19 cellular contexts compared by ENCODE assay signal in the genomic region with DNA sequence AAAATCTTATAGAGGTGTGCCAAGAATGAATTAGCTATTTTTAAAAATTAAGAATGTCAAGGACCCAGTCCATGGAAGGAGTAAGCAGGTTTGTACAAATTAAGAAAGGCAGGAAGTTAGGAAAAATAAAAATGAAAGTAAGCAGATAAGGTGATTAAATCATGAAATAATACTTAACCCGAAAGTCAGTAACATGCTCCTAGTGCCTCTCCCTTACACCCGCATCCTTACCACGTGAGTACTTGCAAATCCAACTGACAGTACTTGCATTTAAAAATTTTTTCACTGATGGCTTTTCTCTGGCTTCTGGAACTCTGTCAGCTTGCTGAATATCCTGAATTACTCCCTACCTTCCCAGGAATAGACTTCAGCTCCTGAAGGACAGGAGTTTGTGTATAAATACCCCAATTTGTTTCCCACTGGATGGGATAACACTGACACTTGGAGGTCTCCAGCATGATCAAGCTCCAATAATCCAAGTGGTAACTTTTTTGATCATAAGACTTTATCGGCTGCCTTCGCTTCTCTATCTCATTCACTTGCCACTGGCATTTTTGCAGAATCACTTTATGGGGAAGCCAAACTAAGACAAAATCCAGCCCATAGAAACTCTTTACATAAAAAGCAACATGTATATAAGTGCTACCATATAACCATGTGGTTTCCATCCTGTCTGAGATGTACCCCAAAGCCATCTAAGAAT. TPM values are rescaled to one million over a fixed set of nuclear protein-coding genes. Genes with fewer than 3 reads are reported as not detected.
DNase-seq lines count a peak whose midpoint lies in the region; ATAC-seq and TF ChIP-seq lines count a peak whose summit lies in the region.
"Had no signal": no experiment of that assay in that cellular context is flagged by ENCODE, and none has a peak within 500 bp of the region (broad histone marks: within the 10 kb centered on the region; RNA-seq: fewer than 3 reads in every experiment).

No MANE protein-coding gene starts in this region.

- ATAC-seq in CD4-positive, CD25-positive, alpha-beta regulatory T cell (ENCODE audit: low read depth in 2 of 2), result no peak
- ATAC-seq in activated T-helper 17 cell treated with anti-CD3 and anti-CD28 coated beads, Interleukin-2, amount 50 U/mL, for 72 hours (replicated peaks), result no peak
- no peak for ATAC-seq in GM21723 (IDR thresholded peaks at IDR 0.05; ENCODE audit: unreplicated experiment)

- intact Hi-C loops in left ventricle myocardium inferior (cut with micrococcal nuclease), result no loop called here

- H3K9me3 ChIP-seq in CD4-positive, CD25-positive, alpha-beta regulatory T cell (ENCODE audit: control insufficient read depth in 2 of 2, low read length in 2 of 2), result no peaks in the 10 kb centered on the region
- H3K9me3 ChIP-seq in CD8-positive, alpha-beta memory T cell (ENCODE audit: low read length), result no peaks in the 10 kb centered on the region
- H3K9me3 ChIP-seq in left ventricle myocardium inferior (replicated peaks), result no peaks in the 10 kb centered on the region
- H3K9me3 ChIP-seq: colonic mucosa, stomach, upper lobe of left lung had no signal

- no peaks in the 10 kb centered on the region for H3K9me3 Mint-ChIP-seq in CD4-positive, CD25-positive, alpha-beta regulatory T cell
- no peaks in the 10 kb centered on the region for H3K9me3 Mint-ChIP-seq in CD8-positive, alpha-beta memory T cell
- H3K9me3 Mint-ChIP-seq in activated T-helper 17 cell treated with anti-CD3 and anti-CD28 coated beads, Interleukin-2, amount 50 U/mL, for 72 hours, result no peaks in the 10 kb centered on the region
- H3K9me3 Mint-ChIP-seq in immature natural killer cell, result no peaks in the 10 kb centered on the region
- H3K9me3 Mint-ChIP-seq: activated naive CD8-positive, alpha-beta T cell treated with anti-CD3 and anti-CD28 coated beads, Interleukin-2, amount 10 ng/mL, durations not matched to agents 7 days and 5 days; H9; T-helper 2 cell treated with Interferon-gamma antibody and Interleukin-4, amounts not matched to agents 5 μg/mL and 100 μg/mL, for 36 hours had no signal

- no peaks in the 10 kb centered on the region for H3K27me3 Mint-ChIP-seq in CD4-positive, CD25-positive, alpha-beta regulatory T cell
- H3K27me3 Mint-ChIP-seq in CD8-positive, alpha-beta memory T cell, result no peaks in the 10 kb centered on the region
- H3K27me3 Mint-ChIP-seq in activated T-helper 17 cell treated with anti-CD3 and anti-CD28 coated beads, Interleukin-2, amount 50 U/mL, for 72 hours, result no peaks in the 10 kb centered on the region
- peaks cover 0 to 3% (median 2%) of the 10 kb centered on the region in 3 donors for H3K27me3 Mint-ChIP-seq in immature natural killer cell (ENCODE audit: low read depth in 3 of 3)
- H3K27me3 Mint-ChIP-seq: activated naive CD8-positive, alpha-beta T cell treated with anti-CD3 and anti-CD28 coated beads, Interleukin-2, amount 10 ng/mL, durations not matched to agents 7 days and 5 days had no signal

- H3K4me1 Mint-ChIP-seq in CD4-positive, CD25-positive, alpha-beta regulatory T cell, result peaks cover 9 to 36% (median 17%) of the 10 kb centered on the region in 4 donors
- H3K4me1 Mint-ChIP-seq in CD8-positive, alpha-beta memory T cell, result peaks cover 14 to 47% (median 46%) of the 10 kb centered on the region in 3 donors
- H3K4me1 Mint-ChIP-seq in activated T-helper 17 cell treated with anti-CD3 and anti-CD28 coated beads, Interleukin-2, amount 50 U/mL, for 72 hours, result peaks cover 21% of the 10 kb centered on the region
- peaks cover 3 to 16% of the 10 kb centered on the region in 2 donors for H3K4me1 Mint-ChIP-seq in immature natural killer cell
- H3K4me1 Mint-ChIP-seq: H9 had no signal

- no peak for TF ChIP-seq CTCF in left ventricle myocardium inferior (IDR thresholded peaks at IDR 0.05; ENCODE audit: borderline replicate concordance)

- no peak overlapping the region for H3K4me3 Mint-ChIP-seq in CD4-positive, CD25-positive, alpha-beta regulatory T cell
- peak overlapping the region in 1 of 7 donors; percentile 3 for H3K4me3 Mint-ChIP-seq in CD8-positive, alpha-beta memory T cell
- H3K4me3 Mint-ChIP-seq in activated T-helper 17 cell treated with anti-CD3 and anti-CD28 coated beads, Interleukin-2, amount 50 U/mL, for 72 hours, result peak overlapping the region; percentile 35
- H3K4me3 Mint-ChIP-seq in immature natural killer cell, result no peak overlapping the region
- H3K4me3 Mint-ChIP-seq: activated naive CD8-positive, alpha-beta T cell treated with anti-CD3 and anti-CD28 coated beads, Interleukin-2, amount 10 ng/mL, durations not matched to agents 7 days and 5 days; H9; T-helper 2 cell treated with Interferon-gamma antibody and Interleukin-4, amounts not matched to agents 5 μg/mL and 100 μg/mL, for 36 hours had no signal

- H3K27me3 ChIP-seq in CD4-positive, CD25-positive, alpha-beta regulatory T cell (ENCODE audit: control insufficient read depth, insufficient read depth, low read length), result no peaks in the 10 kb centered on the region
- H3K27me3 ChIP-seq in CD8-positive, alpha-beta memory T cell (ENCODE audit: insufficient read depth, low read length, poor library complexity, severe bottlenecking), result no peaks in the 10 kb centered on the region
- H3K27me3 ChIP-seq in left ventricle myocardium inferior (ENCODE audit: low read depth), result no peaks in the 10 kb centered on the region
- H3K27me3 ChIP-seq: brain microvascular endothelial cell, colonic mucosa, stomach, upper lobe of left lung had no signal

- H3K4me3 ChIP-seq in CD4-positive, CD25-positive, alpha-beta regulatory T cell (ENCODE audit: low read depth, low read length), result no peak overlapping the region
- H3K4me3 ChIP-seq in CD8-positive, alpha-beta memory T cell (ENCODE audit: low read length), result no peak overlapping the region
- H3K4me3 ChIP-seq in left ventricle myocardium inferior, result no peak overlapping the region
- H3K4me3 ChIP-seq: colonic mucosa, PC-9, stomach, upper lobe of left lung had no signal

- POLR2A ChIA-PET in CD8-positive, alpha-beta memory T cell (lab: Charles Lee), result no interaction called here

- H3K36me3 Mint-ChIP-seq in CD4-positive, CD25-positive, alpha-beta regulatory T cell, result peaks cover 54% of the 10 kb centered on the region
- peaks cover 5 to 82% (median 25%) of the 10 kb centered on the region in 3 donors for H3K36me3 Mint-ChIP-seq in CD8-positive, alpha-beta memory T cell
- peaks cover 88% of the 10 kb centered on the region for H3K36me3 Mint-ChIP-seq in activated T-helper 17 cell treated with anti-CD3 and anti-CD28 coated beads, Interleukin-2, amount 50 U/mL, for 72 hours (ENCODE audit: low read depth)
- peaks cover 11 to 56% (median 42%) of the 10 kb centered on the region in 3 donors for H3K36me3 Mint-ChIP-seq in immature natural killer cell

- H3K27ac Mint-ChIP-seq in CD4-positive, CD25-positive, alpha-beta regulatory T cell, result peak overlapping the region in 2 of 3 donors; percentile 20 to 78
- H3K27ac Mint-ChIP-seq in CD8-positive, alpha-beta memory T cell, result peak overlapping the region in 5 of 8 donors; percentile 8 to 78 (median 50)
- peak overlapping the region; percentile 31 for H3K27ac Mint-ChIP-seq in activated T-helper 17 cell treated with anti-CD3 and anti-CD28 coated beads, Interleukin-2, amount 50 U/mL, for 72 hours
- peak overlapping the region in 5 of 6 donors; percentile 5 to 79 (median 46) for H3K27ac Mint-ChIP-seq in immature natural killer cell
- H3K27ac Mint-ChIP-seq: activated naive CD8-positive, alpha-beta T cell treated with anti-CD3 and anti-CD28 coated beads, Interleukin-2, amount 10 ng/mL, durations not matched to agents 7 days and 5 days; H9; T-helper 2 cell treated with Interferon-gamma antibody and Interleukin-4, amounts not matched to agents 5 μg/mL and 100 μg/mL, for 36 hours had no signal

- in situ Hi-C loops in G401 (cut with HindIII; ENCODE audit: low sequenced_read_pairs), result no loop called here

- peak overlapping the region; percentile 27 for H3K27ac ChIP-seq in CD4-positive, CD25-positive, alpha-beta regulatory T cell (ENCODE audit: insufficient read depth, low read length, poor library complexity, severe bottlenecking)
- peak overlapping the region; percentile 6 for H3K27ac ChIP-seq in CD8-positive, alpha-beta memory T cell (ENCODE audit: low read depth, low read length)
- no peak overlapping the region for H3K27ac ChIP-seq in left ventricle myocardium inferior (replicated peaks)
- H3K27ac ChIP-seq: brain microvascular endothelial cell, colonic mucosa, PC-9, stomach, upper lobe of left lung had no signal

- H3K4me1 ChIP-seq in CD4-positive, CD25-positive, alpha-beta regulatory T cell (ENCODE audit: control insufficient read depth, insufficient read depth, low read length, poor library complexity, severe bottlenecking), result peaks cover 7% of the 10 kb centered on the region
- H3K4me1 ChIP-seq in CD8-positive, alpha-beta memory T cell (ENCODE audit: insufficient read depth, low read length), result peaks cover 6% of the 10 kb centered on the region
- H3K4me1 ChIP-seq in left ventricle myocardium inferior, result no peaks in the 10 kb centered on the region
- H3K4me1 ChIP-seq: colonic mucosa had no signal

- no peak for DNase-seq in CD4-positive, CD25-positive, alpha-beta regulatory T cell
- DNase-seq in CD8-positive, alpha-beta memory T cell, result no peak
- no peak for DNase-seq in immature natural killer cell
- no peak for DNase-seq in left ventricle myocardium inferior
- DNase-seq in activated CD8-positive, alpha-beta memory T cell treated with anti-CD3 and anti-CD28 coated beads, Interleukin-2, amount 50 U/mL, for 48 hours, result no peak
- DNase-seq in G401 (ENCODE audit: low spot score), result no peak
- DNase-seq: activated CD4-positive, CD25-positive, alpha-beta regulatory T cell; activated naive CD8-positive, alpha-beta T cell treated with anti-CD3 and anti-CD28 coated beads, Interleukin-2, amount 10 ng/mL, durations not matched to agents 7 days and 5 days; brain microvascular endothelial cell; colonic mucosa; H9; islet precursor cell; NCI-H526 treated with DMSO at 0.1 percent for 48 hours; stomach; upper lobe of left lung had no signal

- CTCF ChIA-PET in CD8-positive, alpha-beta memory T cell (lab: Charles Lee), result interaction anchor here (1.8 kb wide), 1 partner anchor 102 kb away, joined by 5 read pairs; no protein-coding TSS in a partner anchor

- peaks cover 98% of the 10 kb centered on the region for H3K36me3 ChIP-seq in CD4-positive, CD25-positive, alpha-beta regulatory T cell (ENCODE audit: control insufficient read depth, insufficient read depth, low read length)
- peaks cover 66% of the 10 kb centered on the region for H3K36me3 ChIP-seq in CD8-positive, alpha-beta memory T cell (ENCODE audit: insufficient read depth, low read length)
- no peaks in the 10 kb centered on the region for H3K36me3 ChIP-seq in left ventricle myocardium inferior
- H3K36me3 ChIP-seq: brain microvascular endothelial cell, colonic mucosa had no signal

RNA-seq across cellular contexts. Expression of gene RICTOR, which starts 41.6 kb away (rescaled TPM):
- total RNA-seq in CD4-positive, CD25-positive, alpha-beta regulatory T cell, result 84.0 TPM
- 10 to 100 TPM; 11.3 to 16.2 (median 14.5) TPM for polyA plus RNA-seq in CD4-positive, CD25-positive, alpha-beta regulatory T cell
- 10 to 100 TPM; 32.0 to 32.9 TPM for total RNA-seq in CD8-positive, alpha-beta memory T cell
- polyA plus RNA-seq in CD8-positive, alpha-beta memory T cell, result 12.1 TPM
- 10 to 100 TPM; 35.1 to 84.8 TPM for total RNA-seq in activated T-helper 17 cell treated with anti-CD3 and anti-CD28 coated beads, Interleukin-2, amount 50 U/mL, for 72 hours
- polyA plus RNA-seq in immature natural killer cell, result 10 to 100 TPM in 1 of 3 donors, 1 to 10 TPM in 2; 6.7 to 14.0 (median 7.4) TPM
- total RNA-seq in left ventricle myocardium inferior, result 35.0 TPM
- 7.3 and 11.0 TPM in 2 replicates for total RNA-seq in G401 (2014; rRNA removed; shearing (Covaris generic))
